In genomic region chr6:37624606-37625574, GRCh38 we compare ENCODE assay signal across 9 cellular contexts.
DNase-seq lines count a peak whose midpoint lies in the region; ATAC-seq and TF ChIP-seq lines count a peak whose summit lies in the region.
"Had no signal": no experiment of that assay in that cellular context is flagged by ENCODE, and none has a peak within 500 bp of the region (broad histone marks: within the 10 kb centered on the region; RNA-seq: fewer than 3 reads in every experiment).

No MANE protein-coding gene starts in this region.

- no peak overlapping the region for H3K27ac Mint-ChIP-seq in activated CD8-positive, alpha-beta memory T cell treated with anti-CD3 and anti-CD28 coated beads, Interleukin-2, amount 10 ng/mL, durations not matched to agents 7 days and 5 days

- no peaks in the 10 kb centered on the region for H3K9me3 Mint-ChIP-seq in activated CD8-positive, alpha-beta memory T cell treated with anti-CD3 and anti-CD28 coated beads, Interleukin-2, amount 10 ng/mL, durations not matched to agents 7 days and 5 days (ENCODE audit: low read depth)

- no peak for TF ChIP-seq CTCF in RWPE1 (conservative IDR thresholded peaks at IDR 0.05; ENCODE audit: low read depth)

- POLR2A ChIA-PET in RWPE1 (lab: Yijun Ruan, JAX; ENCODE audit: low non-redundant PET), result no interaction called here

- DNase-seq in activated CD8-positive, alpha-beta memory T cell treated with anti-CD3 and anti-CD28 coated beads for 24 hours, result peak; percentile 68
- no peak for DNase-seq in activated CD8-positive, alpha-beta memory T cell treated with anti-CD3 and anti-CD28 coated beads, Interleukin-2, amount 10 ng/mL, durations not matched to agents 7 days and 5 days
- DNase-seq in RWPE1 (ENCODE audit: low spot score) (peak; percentile 72), epithelial cell of prostate (ENCODE audit: low read depth, low spot score) (no peak), posterior vena cava (ENCODE audit: low spot score) (peak; percentile 80), NCI-H2107 treated with DMSO at 0.1 percent for 48 hours (lab: John Stamatoyannopoulos, UW; ENCODE audit: unreplicated experiment) (no peak)
- DNase-seq: DND-41 had no signal

- CTCF ChIA-PET in activated CD8-positive, alpha-beta memory T cell treated with anti-CD3 and anti-CD28 coated beads, Interleukin-2, amount 10 ng/mL, durations not matched to agents 7 days and 5 days (lab: Charles Lee), result no interaction called here
- CTCF ChIA-PET in RWPE1 (lab: Yijun Ruan, JAX), result no interaction called here

- H3K27me3 Mint-ChIP-seq in activated CD8-positive, alpha-beta memory T cell treated with anti-CD3 and anti-CD28 coated beads, Interleukin-2, amount 10 ng/mL, durations not matched to agents 7 days and 5 days, result peaks cover 32% of the 10 kb centered on the region

- ATAC-seq in activated CD8-positive, alpha-beta memory T cell treated with anti-CD3 and anti-CD28 coated beads, Interleukin-2, amount 10 ng/mL, durations not matched to agents 7 days and 5 days, result no peak
- no peak for ATAC-seq in HG02763 (IDR thresholded peaks at IDR 0.05; ENCODE audit: unreplicated experiment)
- ATAC-seq in HG03175 (IDR thresholded peaks at IDR 0.05; ENCODE audit: unreplicated experiment), result no peak

- peaks cover 14% of the 10 kb centered on the region for H3K4me1 Mint-ChIP-seq in activated CD8-positive, alpha-beta memory T cell treated with anti-CD3 and anti-CD28 coated beads, Interleukin-2, amount 10 ng/mL, durations not matched to agents 7 days and 5 days

- no peak overlapping the region for H3K4me3 Mint-ChIP-seq in activated CD8-positive, alpha-beta memory T cell treated with anti-CD3 and anti-CD28 coated beads, Interleukin-2, amount 10 ng/mL, durations not matched to agents 7 days and 5 days

- intact Hi-C loops in posterior vena cava (cut with DNase I), result no loop called here

- H3K27ac ChIP-seq in RWPE1 (peak overlapping the region; percentile 76), epithelial cell of prostate (peak overlapping the region; percentile 5)

- no peaks in the 10 kb centered on the region for H3K36me3 Mint-ChIP-seq in activated CD8-positive, alpha-beta memory T cell treated with anti-CD3 and anti-CD28 coated beads, Interleukin-2, amount 10 ng/mL, durations not matched to agents 7 days and 5 days

Comparison
In these comparisons a context has a peak if more than half of its experiments do, and no peak if none do; other contexts are left out.
1. DNase-seq: peak in activated CD8-positive, alpha-beta memory T cell treated with anti-CD3 and anti-CD28 coated beads for 24 hours (single experiment), RWPE1 (single experiment) and posterior vena cava (single experiment); none in activated CD8-positive, alpha-beta memory T cell treated with anti-CD3 and anti-CD28 coated beads, Interleukin-2, amount 10 ng/mL, durations not matched to agents 7 days and 5 days (single experiment), epithelial cell of prostate (single experiment) and NCI-H2107 treated with DMSO at 0.1 percent for 48 hours (single experiment).